ENCODE assay signal across 8 cellular contexts in the genomic region with DNA sequence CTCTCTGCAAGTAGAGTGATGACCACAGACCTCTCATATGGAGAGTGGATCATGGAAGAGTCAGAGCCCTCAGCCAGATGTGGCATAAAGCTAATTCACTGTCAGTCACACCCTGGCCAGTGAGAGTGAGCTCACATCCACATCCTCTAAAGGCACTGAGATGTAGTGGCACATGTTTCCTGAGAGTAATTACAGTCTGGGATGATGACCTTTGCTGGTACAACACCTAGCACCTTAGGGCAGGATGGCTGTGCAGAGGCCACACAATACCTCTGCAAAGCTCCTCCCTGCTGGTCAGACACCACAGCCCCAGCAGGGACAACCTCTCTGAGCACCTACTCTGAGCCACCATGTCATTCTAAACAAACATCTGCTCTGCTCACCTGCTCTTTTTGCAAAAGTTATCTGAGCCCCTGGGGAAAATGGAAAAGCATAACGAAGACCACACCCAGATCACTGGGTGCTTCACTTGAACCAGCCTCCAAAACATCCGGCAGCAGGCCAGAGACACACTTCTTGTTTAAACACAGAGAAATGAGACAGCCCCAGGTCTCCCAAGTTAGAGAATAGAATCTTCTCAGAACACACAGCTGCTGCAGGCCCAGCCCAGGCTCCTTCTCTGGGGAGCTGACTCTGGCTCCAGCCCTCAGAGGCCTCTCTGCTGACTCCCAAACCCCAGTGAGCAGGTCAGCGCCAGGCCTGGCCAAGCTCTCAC. TPM values are rescaled to one million over a fixed set of nuclear protein-coding genes. Genes with fewer than 3 reads are reported as not detected.
DNase-seq lines count a peak whose midpoint lies in the region; ATAC-seq, FAIRE-seq and TF ChIP-seq lines count a peak whose summit lies in the region.

No MANE protein-coding gene starts in this region.

- DNase-seq in AG08396 (ENCODE audit: low spot score) (peak; percentile 5), NCI-H526 treated with DMSO at 0.1 percent for 48 hours (lab: John Stamatoyannopoulos, UW) (peak; percentile 51), endothelial cell (ENCODE audit: low spot score) (no peak), GM12892 (ENCODE audit: insufficient read length) (no peak), GM13977 (ENCODE audit: low spot score) (no peak)
- DNase-seq in effector memory CD8-positive, alpha-beta T cell = no peak

- in situ Hi-C loops in GM13977 (cut with MboI; ENCODE audit: low pct_unique_long_range_greater_than_20kb, low sequenced_read_pairs, unreplicated experiment) = no loop called here

- TF ChIP-seq CTCF in endothelial cell (IDR thresholded peaks at IDR 0.05; ENCODE audit: unreplicated experiment) (no peak), GM13977 (IDR thresholded peaks at IDR 0.05; ENCODE audit: extremely low read depth, insufficient read depth, missing control alignments) (no peak)

- peak overlapping the region in 1 of 2 donors; percentile 85 for H3K27ac Mint-ChIP-seq in effector memory CD8-positive, alpha-beta T cell
- H3K27ac Mint-ChIP-seq in endothelial cell (ENCODE audit: unreplicated experiment) = no peak overlapping the region

- no peaks in the 10 kb centered on the region for H3K9me3 Mint-ChIP-seq in effector memory CD8-positive, alpha-beta T cell
- H3K9me3 Mint-ChIP-seq in endothelial cell (ENCODE audit: unreplicated experiment) = no peaks in the 10 kb centered on the region

- H3K4me3 Mint-ChIP-seq in effector memory CD8-positive, alpha-beta T cell = no peak overlapping the region
- H3K4me3 Mint-ChIP-seq in endothelial cell (ENCODE audit: unreplicated experiment) = no peak overlapping the region

- FAIRE-seq in GM12892 (lab: Jason Lieb, UNC) = no peak

- peak; percentile 30 for ATAC-seq in GM21529 (IDR thresholded peaks at IDR 0.05; ENCODE audit: unreplicated experiment)
- ATAC-seq in effector memory CD8-positive, alpha-beta T cell (replicated peaks) = peak; percentile 26
- no peak for ATAC-seq in HG03108 (IDR thresholded peaks at IDR 0.05; ENCODE audit: unreplicated experiment)

- no peaks in the 10 kb centered on the region for H3K27me3 Mint-ChIP-seq in effector memory CD8-positive, alpha-beta T cell
- no peaks in the 10 kb centered on the region for H3K27me3 Mint-ChIP-seq in endothelial cell (ENCODE audit: unreplicated experiment)

- no peaks in the 10 kb centered on the region for H3K36me3 Mint-ChIP-seq in effector memory CD8-positive, alpha-beta T cell (ENCODE audit: insufficient read depth)
- H3K36me3 Mint-ChIP-seq in endothelial cell (ENCODE audit: low read depth, unreplicated experiment) = no peaks in the 10 kb centered on the region

- peaks cover 10 to 25% of the 10 kb centered on the region in 2 donors for H3K4me1 Mint-ChIP-seq in effector memory CD8-positive, alpha-beta T cell (ENCODE audit: low read depth in 2 of 2)
- H3K4me1 Mint-ChIP-seq in endothelial cell (ENCODE audit: unreplicated experiment) = no peaks in the 10 kb centered on the region

- TF ChIP-seq POLR2A in GM12892 (IDR thresholded peaks at IDR 0.05; ENCODE audit: low read depth, low read length) = no peak

RNA-seq across cellular contexts. Expression of gene PITPNM2, which starts 30.3 kb away (rescaled TPM):
- 14.3 TPM for total RNA-seq in endothelial cell (ENCODE audit: unreplicated experiment)
- polyA plus RNA-seq in GM12892 (2012; ENCODE audit: missing spikeins) = 0.53 TPM

Comparison
In these comparisons a context has a peak if more than half of its experiments do, and no peak if none do; other contexts are left out.
1. DNase-seq: peak in AG08396 (single experiment) and NCI-H526 treated with DMSO at 0.1 percent for 48 hours (single experiment); none in effector memory CD8-positive, alpha-beta T cell (0 of 3), endothelial cell (single experiment), GM12892 (single experiment) and GM13977 (single experiment).